ENCODE assay signal across 1 cellular context in the genomic region with DNA sequence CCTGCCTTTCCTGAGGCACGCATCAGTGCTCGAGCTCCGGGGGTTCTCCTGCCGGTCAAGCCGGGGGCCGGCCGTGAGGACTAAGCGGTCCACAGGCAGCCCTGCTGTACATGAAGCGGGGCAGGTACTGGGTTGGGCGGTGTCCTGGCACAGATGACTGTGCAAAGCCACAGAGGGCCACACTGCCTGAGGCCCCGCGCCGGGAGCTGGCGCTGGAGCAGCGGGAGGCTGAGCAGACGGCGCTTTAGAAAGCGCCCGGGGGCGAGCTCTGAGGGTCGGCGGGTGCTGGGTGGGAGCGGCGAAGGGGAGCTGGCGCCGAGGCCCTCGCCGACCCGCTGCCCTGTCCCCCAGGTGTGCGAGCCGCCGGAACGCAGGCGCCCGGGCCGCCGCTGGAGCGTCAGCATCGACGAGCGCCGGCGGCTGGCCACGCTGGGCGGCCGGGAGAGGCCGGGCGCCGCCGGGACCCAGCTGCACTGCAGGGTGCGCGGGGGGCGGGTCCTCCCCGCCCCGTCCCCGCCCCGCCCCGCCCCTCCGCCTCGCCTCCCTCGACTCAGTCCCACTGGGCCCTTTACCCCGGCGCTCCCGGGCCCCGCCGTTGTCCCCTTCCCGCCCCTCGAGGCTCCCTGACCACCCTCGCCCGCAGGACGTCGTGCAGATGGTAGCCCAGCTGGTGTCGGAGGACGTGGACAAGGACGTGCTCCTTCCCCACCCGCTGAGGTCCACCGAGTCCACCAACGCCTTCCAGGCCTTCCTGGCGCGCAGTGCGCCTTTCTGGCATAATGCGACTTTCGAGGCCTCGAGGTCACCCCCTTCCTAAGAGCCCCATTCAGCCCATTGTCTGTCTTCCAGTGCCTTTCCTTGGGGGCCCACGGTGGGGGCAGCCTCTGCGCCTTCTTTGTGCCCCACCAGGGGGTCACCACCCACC.
A peak's percentile ranks its signal among the peaks of the same experiment; 100 is the strongest.
TF ChIP-seq lines count a peak whose summit lies in the region.

No MANE protein-coding gene starts in this region.

TF ChIP-seq in HepG2, 621 proteins besides CTCF, POLR2A, EP300 and RAD21 (continued from another document and continues in another):
- TF ChIP-seq, protein P1, sequence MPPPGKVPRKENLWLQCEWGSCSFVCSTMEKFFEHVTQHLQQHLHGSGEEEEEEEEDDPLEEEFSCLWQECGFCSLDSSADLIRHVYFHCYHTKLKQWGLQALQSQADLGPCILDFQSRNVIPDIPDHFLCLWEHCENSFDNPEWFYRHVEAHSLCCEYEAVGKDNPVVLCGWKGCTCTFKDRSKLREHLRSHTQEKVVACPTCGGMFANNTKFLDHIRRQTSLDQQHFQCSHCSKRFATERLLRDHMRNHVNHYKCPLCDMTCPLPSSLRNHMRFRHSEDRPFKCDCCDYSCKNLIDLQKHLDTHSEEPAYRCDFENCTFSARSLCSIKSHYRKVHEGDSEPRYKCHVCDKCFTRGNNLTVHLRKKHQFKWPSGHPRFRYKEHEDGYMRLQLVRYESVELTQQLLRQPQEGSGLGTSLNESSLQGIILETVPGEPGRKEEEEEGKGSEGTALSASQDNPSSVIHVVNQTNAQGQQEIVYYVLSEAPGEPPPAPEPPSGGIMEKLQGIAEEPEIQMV (CRISPR knock-in tag; IDR thresholded peaks at IDR 0.05; ENCODE audit: low read depth), result peak; percentile 57; the same call in 1 of the 2 replicates
- TF ChIP-seq ZNF660 (CRISPR knock-in tag; IDR thresholded peaks at IDR 0.05; ENCODE audit: borderline replicate concordance, low read depth) (no peak), GATAD2A (CRISPR knock-in tag; IDR thresholded peaks at IDR 0.05) (no peak), RARG (CRISPR knock-in tag; IDR thresholded peaks at IDR 0.05; ENCODE audit: low read depth) (no peak), HNRNPL (IDR thresholded peaks at IDR 0.05; ENCODE audit: low read depth, low read length) (0 out of 2 replicates have a peak, but pooled peaks have one; percentile 13), TCF12 (IDR thresholded peaks at IDR 0.05) (no peak), TCF12 (CRISPR knock-in tag; IDR thresholded peaks at IDR 0.05) (no peak), KDM2A (CRISPR knock-in tag; IDR thresholded peaks at IDR 0.05; ENCODE audit: borderline replicate concordance, low read depth) (peak; percentile 40; the same call in 1 of the 2 replicates), ZNF768 (CRISPR knock-in tag; IDR thresholded peaks at IDR 0.05) (peak; percentile 36; the same call in 1 of the 2 replicates), AHR (CRISPR knock-in tag; IDR thresholded peaks at IDR 0.05) (no peak), HMG20A (CRISPR knock-in tag; IDR thresholded peaks at IDR 0.05; ENCODE audit: borderline replicate concordance) (no peak), RNF2 (conservative IDR thresholded peaks at IDR 0.05; ENCODE audit: low read depth) (no peak), RCOR2 (CRISPR knock-in tag; IDR thresholded peaks at IDR 0.05) (no peak), ZBTB7A (CRISPR knock-in tag; IDR thresholded peaks at IDR 0.05) (no peak), ZNF572 (CRISPR knock-in tag; IDR thresholded peaks at IDR 0.05) (0 out of 2 replicates have a peak, but pooled peaks have one; percentile 33), ZNF589 (CRISPR knock-in tag; conservative IDR thresholded peaks at IDR 0.05) (0 out of 2 replicates have a peak, but pooled peaks have one; percentile 43), U2AF2 (IDR thresholded peaks at IDR 0.05; ENCODE audit: low read depth, low read length) (no peak), ZNF713 (CRISPR knock-in tag; IDR thresholded peaks at IDR 0.05) (0 out of 2 replicates have a peak, but pooled peaks have one; percentile 9), HDAC6 (IDR thresholded peaks at IDR 0.05; ENCODE audit: low read depth, low read length) (no peak), ZNF777 (CRISPR knock-in tag; IDR thresholded peaks at IDR 0.05) (peak; percentile 95), SP5 (CRISPR knock-in tag; IDR thresholded peaks at IDR 0.05; ENCODE audit: borderline replicate concordance, low read depth) (0 out of 2 replicates have a peak, but pooled peaks have one; percentile 16), ZNF446 (CRISPR knock-in tag; IDR thresholded peaks at IDR 0.05) (no peak), ARNTL (CRISPR knock-in tag; IDR thresholded peaks at IDR 0.05) (no peak), AGO1 (IDR thresholded peaks at IDR 0.05; ENCODE audit: low read depth, low read length, poor library complexity, severe bottlenecking) (peak; percentile 26)
- TF ChIP-seq, protein P2, sequence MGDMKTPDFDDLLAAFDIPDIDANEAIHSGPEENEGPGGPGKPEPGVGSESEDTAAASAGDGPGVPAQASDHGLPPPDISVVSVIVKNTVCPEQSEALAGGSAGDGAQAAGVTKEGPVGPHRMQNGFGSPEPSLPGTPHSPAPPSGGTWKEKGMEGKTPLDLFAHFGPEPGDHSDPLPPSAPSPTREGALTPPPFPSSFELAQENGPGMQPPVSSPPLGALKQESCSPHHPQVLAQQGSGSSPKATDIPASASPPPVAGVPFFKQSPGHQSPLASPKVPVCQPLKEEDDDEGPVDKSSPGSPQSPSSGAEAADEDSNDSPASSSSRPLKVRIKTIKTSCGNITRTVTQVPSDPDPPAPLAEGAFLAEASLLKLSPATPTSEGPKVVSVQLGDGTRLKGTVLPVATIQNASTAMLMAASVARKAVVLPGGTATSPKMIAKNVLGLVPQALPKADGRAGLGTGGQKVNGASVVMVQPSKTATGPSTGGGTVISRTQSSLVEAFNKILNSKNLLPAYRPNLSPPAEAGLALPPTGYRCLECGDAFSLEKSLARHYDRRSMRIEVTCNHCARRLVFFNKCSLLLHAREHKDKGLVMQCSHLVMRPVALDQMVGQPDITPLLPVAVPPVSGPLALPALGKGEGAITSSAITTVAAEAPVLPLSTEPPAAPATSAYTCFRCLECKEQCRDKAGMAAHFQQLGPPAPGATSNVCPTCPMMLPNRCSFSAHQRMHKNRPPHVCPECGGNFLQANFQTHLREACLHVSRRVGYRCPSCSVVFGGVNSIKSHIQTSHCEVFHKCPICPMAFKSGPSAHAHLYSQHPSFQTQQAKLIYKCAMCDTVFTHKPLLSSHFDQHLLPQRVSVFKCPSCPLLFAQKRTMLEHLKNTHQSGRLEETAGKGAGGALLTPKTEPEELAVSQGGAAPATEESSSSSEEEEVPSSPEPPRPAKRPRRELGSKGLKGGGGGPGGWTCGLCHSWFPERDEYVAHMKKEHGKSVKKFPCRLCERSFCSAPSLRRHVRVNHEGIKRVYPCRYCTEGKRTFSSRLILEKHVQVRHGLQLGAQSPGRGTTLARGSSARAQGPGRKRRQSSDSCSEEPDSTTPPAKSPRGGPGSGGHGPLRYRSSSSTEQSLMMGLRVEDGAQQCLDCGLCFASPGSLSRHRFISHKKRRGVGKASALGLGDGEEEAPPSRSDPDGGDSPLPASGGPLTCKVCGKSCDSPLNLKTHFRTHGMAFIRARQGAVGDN (CRISPR knock-in tag; IDR thresholded peaks at IDR 0.05), result peak; percentile 74
- TF ChIP-seq, protein P3, sequence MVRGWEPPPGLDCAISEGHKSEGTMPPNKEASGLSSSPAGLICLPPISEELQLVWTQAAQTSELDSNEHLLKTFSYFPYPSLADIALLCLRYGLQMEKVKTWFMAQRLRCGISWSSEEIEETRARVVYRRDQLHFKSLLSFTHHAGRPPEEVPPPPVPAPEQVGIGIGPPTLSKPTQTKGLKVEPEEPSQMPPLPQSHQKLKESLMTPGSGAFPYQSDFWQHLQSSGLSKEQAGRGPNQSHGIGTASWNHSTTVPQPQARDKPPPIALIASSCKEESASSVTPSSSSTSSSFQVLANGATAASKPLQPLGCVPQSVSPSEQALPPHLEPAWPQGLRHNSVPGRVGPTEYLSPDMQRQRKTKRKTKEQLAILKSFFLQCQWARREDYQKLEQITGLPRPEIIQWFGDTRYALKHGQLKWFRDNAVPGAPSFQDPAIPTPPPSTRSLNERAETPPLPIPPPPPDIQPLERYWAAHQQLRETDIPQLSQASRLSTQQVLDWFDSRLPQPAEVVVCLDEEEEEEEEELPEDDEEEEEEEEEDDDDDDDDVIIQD (CRISPR knock-in tag; IDR thresholded peaks at IDR 0.05; ENCODE audit: low read depth), result no peak
- TF ChIP-seq, protein P4, sequence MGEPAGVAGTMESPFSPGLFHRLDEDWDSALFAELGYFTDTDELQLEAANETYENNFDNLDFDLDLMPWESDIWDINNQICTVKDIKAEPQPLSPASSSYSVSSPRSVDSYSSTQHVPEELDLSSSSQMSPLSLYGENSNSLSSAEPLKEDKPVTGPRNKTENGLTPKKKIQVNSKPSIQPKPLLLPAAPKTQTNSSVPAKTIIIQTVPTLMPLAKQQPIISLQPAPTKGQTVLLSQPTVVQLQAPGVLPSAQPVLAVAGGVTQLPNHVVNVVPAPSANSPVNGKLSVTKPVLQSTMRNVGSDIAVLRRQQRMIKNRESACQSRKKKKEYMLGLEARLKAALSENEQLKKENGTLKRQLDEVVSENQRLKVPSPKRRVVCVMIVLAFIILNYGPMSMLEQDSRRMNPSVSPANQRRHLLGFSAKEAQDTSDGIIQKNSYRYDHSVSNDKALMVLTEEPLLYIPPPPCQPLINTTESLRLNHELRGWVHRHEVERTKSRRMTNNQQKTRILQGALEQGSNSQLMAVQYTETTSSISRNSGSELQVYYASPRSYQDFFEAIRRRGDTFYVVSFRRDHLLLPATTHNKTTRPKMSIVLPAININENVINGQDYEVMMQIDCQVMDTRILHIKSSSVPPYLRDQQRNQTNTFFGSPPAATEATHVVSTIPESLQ (CRISPR knock-in tag; conservative IDR thresholded peaks at IDR 0.05), result no peak
- TF ChIP-seq, protein P5, sequence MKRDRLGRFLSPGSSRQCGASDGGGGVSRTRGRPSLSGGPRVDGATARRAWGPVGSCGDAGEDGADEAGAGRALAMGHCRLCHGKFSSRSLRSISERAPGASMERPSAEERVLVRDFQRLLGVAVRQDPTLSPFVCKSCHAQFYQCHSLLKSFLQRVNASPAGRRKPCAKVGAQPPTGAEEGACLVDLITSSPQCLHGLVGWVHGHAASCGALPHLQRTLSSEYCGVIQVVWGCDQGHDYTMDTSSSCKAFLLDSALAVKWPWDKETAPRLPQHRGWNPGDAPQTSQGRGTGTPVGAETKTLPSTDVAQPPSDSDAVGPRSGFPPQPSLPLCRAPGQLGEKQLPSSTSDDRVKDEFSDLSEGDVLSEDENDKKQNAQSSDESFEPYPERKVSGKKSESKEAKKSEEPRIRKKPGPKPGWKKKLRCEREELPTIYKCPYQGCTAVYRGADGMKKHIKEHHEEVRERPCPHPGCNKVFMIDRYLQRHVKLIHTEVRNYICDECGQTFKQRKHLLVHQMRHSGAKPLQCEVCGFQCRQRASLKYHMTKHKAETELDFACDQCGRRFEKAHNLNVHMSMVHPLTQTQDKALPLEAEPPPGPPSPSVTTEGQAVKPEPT (CRISPR knock-in tag; IDR thresholded peaks at IDR 0.05; ENCODE audit: low read depth), result peak; percentile 39; the same call in 1 of the 2 replicates
- TF ChIP-seq, protein P6, sequence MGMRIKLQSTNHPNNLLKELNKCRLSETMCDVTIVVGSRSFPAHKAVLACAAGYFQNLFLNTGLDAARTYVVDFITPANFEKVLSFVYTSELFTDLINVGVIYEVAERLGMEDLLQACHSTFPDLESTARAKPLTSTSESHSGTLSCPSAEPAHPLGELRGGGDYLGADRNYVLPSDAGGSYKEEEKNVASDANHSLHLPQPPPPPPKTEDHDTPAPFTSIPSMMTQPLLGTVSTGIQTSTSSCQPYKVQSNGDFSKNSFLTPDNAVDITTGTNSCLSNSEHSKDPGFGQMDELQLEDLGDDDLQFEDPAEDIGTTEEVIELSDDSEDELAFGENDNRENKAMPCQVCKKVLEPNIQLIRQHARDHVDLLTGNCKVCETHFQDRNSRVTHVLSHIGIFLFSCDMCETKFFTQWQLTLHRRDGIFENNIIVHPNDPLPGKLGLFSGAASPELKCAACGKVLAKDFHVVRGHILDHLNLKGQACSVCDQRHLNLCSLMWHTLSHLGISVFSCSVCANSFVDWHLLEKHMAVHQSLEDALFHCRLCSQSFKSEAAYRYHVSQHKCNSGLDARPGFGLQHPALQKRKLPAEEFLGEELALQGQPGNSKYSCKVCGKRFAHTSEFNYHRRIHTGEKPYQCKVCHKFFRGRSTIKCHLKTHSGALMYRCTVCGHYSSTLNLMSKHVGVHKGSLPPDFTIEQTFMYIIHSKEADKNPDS (CRISPR knock-in tag; IDR thresholded peaks at IDR 0.05), result no peak
- TF ChIP-seq, protein P7, sequence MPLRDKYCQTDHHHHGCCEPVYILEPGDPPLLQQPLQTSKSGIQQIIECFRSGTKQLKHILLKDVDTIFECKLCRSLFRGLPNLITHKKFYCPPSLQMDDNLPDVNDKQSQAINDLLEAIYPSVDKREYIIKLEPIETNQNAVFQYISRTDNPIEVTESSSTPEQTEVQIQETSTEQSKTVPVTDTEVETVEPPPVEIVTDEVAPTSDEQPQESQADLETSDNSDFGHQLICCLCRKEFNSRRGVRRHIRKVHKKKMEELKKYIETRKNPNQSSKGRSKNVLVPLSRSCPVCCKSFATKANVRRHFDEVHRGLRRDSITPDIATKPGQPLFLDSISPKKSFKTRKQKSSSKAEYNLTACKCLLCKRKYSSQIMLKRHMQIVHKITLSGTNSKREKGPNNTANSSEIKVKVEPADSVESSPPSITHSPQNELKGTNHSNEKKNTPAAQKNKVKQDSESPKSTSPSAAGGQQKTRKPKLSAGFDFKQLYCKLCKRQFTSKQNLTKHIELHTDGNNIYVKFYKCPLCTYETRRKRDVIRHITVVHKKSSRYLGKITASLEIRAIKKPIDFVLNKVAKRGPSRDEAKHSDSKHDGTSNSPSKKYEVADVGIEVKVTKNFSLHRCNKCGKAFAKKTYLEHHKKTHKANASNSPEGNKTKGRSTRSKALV (CRISPR knock-in tag; IDR thresholded peaks at IDR 0.05), result 0 out of 2 replicates have a peak, but pooled peaks have one; percentile 7
- TF ChIP-seq, protein P8, sequence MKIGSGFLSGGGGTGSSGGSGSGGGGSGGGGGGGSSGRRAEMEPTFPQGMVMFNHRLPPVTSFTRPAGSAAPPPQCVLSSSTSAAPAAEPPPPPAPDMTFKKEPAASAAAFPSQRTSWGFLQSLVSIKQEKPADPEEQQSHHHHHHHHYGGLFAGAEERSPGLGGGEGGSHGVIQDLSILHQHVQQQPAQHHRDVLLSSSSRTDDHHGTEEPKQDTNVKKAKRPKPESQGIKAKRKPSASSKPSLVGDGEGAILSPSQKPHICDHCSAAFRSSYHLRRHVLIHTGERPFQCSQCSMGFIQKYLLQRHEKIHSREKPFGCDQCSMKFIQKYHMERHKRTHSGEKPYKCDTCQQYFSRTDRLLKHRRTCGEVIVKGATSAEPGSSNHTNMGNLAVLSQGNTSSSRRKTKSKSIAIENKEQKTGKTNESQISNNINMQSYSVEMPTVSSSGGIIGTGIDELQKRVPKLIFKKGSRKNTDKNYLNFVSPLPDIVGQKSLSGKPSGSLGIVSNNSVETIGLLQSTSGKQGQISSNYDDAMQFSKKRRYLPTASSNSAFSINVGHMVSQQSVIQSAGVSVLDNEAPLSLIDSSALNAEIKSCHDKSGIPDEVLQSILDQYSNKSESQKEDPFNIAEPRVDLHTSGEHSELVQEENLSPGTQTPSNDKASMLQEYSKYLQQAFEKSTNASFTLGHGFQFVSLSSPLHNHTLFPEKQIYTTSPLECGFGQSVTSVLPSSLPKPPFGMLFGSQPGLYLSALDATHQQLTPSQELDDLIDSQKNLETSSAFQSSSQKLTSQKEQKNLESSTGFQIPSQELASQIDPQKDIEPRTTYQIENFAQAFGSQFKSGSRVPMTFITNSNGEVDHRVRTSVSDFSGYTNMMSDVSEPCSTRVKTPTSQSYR (CRISPR knock-in tag; IDR thresholded peaks at IDR 0.05; ENCODE audit: borderline replicate concordance), result no peak
- TF ChIP-seq, protein P9, sequence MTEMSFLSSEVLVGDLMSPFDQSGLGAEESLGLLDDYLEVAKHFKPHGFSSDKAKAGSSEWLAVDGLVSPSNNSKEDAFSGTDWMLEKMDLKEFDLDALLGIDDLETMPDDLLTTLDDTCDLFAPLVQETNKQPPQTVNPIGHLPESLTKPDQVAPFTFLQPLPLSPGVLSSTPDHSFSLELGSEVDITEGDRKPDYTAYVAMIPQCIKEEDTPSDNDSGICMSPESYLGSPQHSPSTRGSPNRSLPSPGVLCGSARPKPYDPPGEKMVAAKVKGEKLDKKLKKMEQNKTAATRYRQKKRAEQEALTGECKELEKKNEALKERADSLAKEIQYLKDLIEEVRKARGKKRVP (CRISPR knock-in tag; IDR thresholded peaks at IDR 0.05), result peak in 1 of 2 experiments; percentile 13; a peak in 1 of 4 replicates
